9 cellular contexts compared by ENCODE assay signal in genomic region chr16:2874584-2875362, GRCh38. TPM values are rescaled to one million over a fixed set of nuclear protein-coding genes. Genes with fewer than 3 reads are reported as not detected.
DNase-seq lines count a peak whose midpoint lies in the region; ATAC-seq and TF ChIP-seq lines count a peak whose summit lies in the region.
"Had no signal": no experiment of that assay in that cellular context is flagged by ENCODE, and none has a peak within 500 bp of the region (broad histone marks: within the 10 kb centered on the region; RNA-seq: fewer than 3 reads in every experiment).

No MANE protein-coding gene starts in this region.

- no peaks in the 10 kb centered on the region for H3K27me3 ChIP-seq in left ventricle myocardium inferior (ENCODE audit: low read depth)

- peak; percentile 96 for TF ChIP-seq CTCF in left ventricle myocardium inferior (IDR thresholded peaks at IDR 0.05; ENCODE audit: borderline replicate concordance)
- TF ChIP-seq CTCF in retinal pigment epithelial cell (conservative IDR thresholded peaks at IDR 0.05; ENCODE audit: low read depth, low read length), result peak; percentile 90

- H3K4me3 ChIP-seq in left ventricle myocardium inferior (no peak overlapping the region), retinal pigment epithelial cell (ENCODE audit: low read length) (no peak overlapping the region)

- DNase-seq in COR-L47 (lab: John Stamatoyannopoulos, UW) (peak; percentile 58), NCI-H1105 (lab: John Stamatoyannopoulos, UW) (peak; percentile 11), T follicular helper cell (ENCODE audit: low read depth) (peak; percentile 41), left ventricle myocardium inferior (peak; percentile 82), retinal pigment epithelial cell (ENCODE audit: low read depth) (no peak), 8988T (no peak)
- peak; percentile 23 for DNase-seq in activated naive CD8-positive, alpha-beta T cell treated with anti-CD3 and anti-CD28 coated beads, Interleukin-2, amount 50 U/mL, for 16 hours (ENCODE audit: low read depth, low spot score)

- intact Hi-C loops in left ventricle myocardium inferior (cut with micrococcal nuclease), result no loop called here

- H3K4me1 ChIP-seq in left ventricle myocardium inferior, result peaks cover 7% of the 10 kb centered on the region

- peak; percentile 68 for ATAC-seq in GM21717 (IDR thresholded peaks at IDR 0.05; ENCODE audit: unreplicated experiment)

- no peaks in the 10 kb centered on the region for H3K36me3 ChIP-seq in left ventricle myocardium inferior

- peaks cover 1% of the 10 kb centered on the region for H3K9me3 ChIP-seq in left ventricle myocardium inferior (replicated peaks)

- H3K27ac ChIP-seq in left ventricle myocardium inferior (replicated peaks), result peak overlapping the region; percentile 56

RNA-seq across cellular contexts. Expression of gene FLYWCH2, which starts 8.2 kb away (rescaled TPM):
- 23.2 TPM for total RNA-seq in left ventricle myocardium inferior

RNA-seq across cellular contexts. Expression of gene PRSS22, which starts 16.8 kb away (rescaled TPM):
- not detected for total RNA-seq in left ventricle myocardium inferior
- total RNA-seq: T-helper 2 cell treated with Interferon-gamma antibody and Interleukin-4, amounts not matched to agents 100 ng/mL and 5 ng/mL, for 36 hours had no signal

RNA-seq across cellular contexts. Expression of gene FLYWCH1, which starts 37.0 kb away (rescaled TPM):
- total RNA-seq in left ventricle myocardium inferior, result 35.7 TPM

RNA-seq across cellular contexts. Expression of gene ZG16B, which starts 44.7 kb away (rescaled TPM):
- total RNA-seq in left ventricle myocardium inferior, result 0.27 TPM

RNA-seq across cellular contexts. Expression of gene PRSS21, which starts 57.7 kb away (rescaled TPM):
- not detected for total RNA-seq in left ventricle myocardium inferior

Comparison
In these comparisons a context has a peak if more than half of its experiments do, and no peak if none do; other contexts are left out.
1. DNase-seq: peak in COR-L47 (single experiment), NCI-H1105 (single experiment), T follicular helper cell (single experiment), activated naive CD8-positive, alpha-beta T cell treated with anti-CD3 and anti-CD28 coated beads, Interleukin-2, amount 50 U/mL, for 16 hours (single experiment) and left ventricle myocardium inferior (single experiment); none in retinal pigment epithelial cell (single experiment) and 8988T (single experiment).